23 cellular contexts compared by ENCODE assay signal in genomic region chr7:98232799-98233198, GRCh38. TPM values are rescaled to one million over a fixed set of nuclear protein-coding genes. Genes with fewer than 3 reads are reported as not detected.
DNase-seq lines count a peak whose midpoint lies in the region; ATAC-seq, FAIRE-seq and TF ChIP-seq lines count a peak whose summit lies in the region.
"Had no signal": no experiment of that assay in that cellular context is flagged by ENCODE, and none has a peak within 500 bp of the region (broad histone marks: within the 10 kb centered on the region; RNA-seq: fewer than 3 reads in every experiment).

No MANE protein-coding gene starts in this region.

- WGBS in H9 (ENCODE audit: extremely low coverage, insufficient read length, low lambda C conversion rate), result no CpG with 5 or more reads among the region's 16 CpGs
- WGBS in K562 (ENCODE audit: insufficient coverage, low coverage, missing lambda C conversion rate), result 31% methylated on average over 15 of the region's 16 CpGs
- no CpG with 5 or more reads among the region's 16 CpGs for WGBS in neuronal stem cell (ENCODE audit: extremely low coverage in 2 of 2, insufficient read length in 2 of 2, insufficient replicate concordance in 1 of 2), 2 donors

- H3K4me1 Mint-ChIP-seq in H9, result peaks cover 0 to 3% of the 10 kb centered on the region in 2 experiments; a peak in 1 of 4 replicates
- H3K4me1 Mint-ChIP-seq in T-cell, result no peaks in the 10 kb centered on the region
- no peaks in the 10 kb centered on the region for H3K4me1 Mint-ChIP-seq in natural killer cell
- no peaks in the 10 kb centered on the region for H3K4me1 Mint-ChIP-seq in activated T-helper 1 cell treated with anti-CD3 and anti-CD28 coated beads, Interleukin-12 subunit alpha, Interleukin-12 subunit beta, Interleukin-2, Interleukin-4 antibody, amounts not matched to agents 30 ng/mL and 10 ng/mL and 1 ng/mL, durations not matched to agents 14 hours and 24 hours and 36 hours (ENCODE audit: low read depth)
- H3K4me1 Mint-ChIP-seq: CD8-positive, alpha-beta memory T cell had no signal

- no peak overlapping the region for H4K8ac ChIP-seq in H9 (replicated peaks; ENCODE audit: insufficient read length, low read depth, low read length)
- no peak overlapping the region for H4K8ac ChIP-seq in neuronal stem cell (ENCODE audit: low read depth, low read length)

- in situ Hi-C loops in K562 (cut with MboI), result no loop called here

- H2AK5ac ChIP-seq in H9 (ENCODE audit: insufficient read length, low read length) (no peak overlapping the region), neuronal stem cell (ENCODE audit: low read depth, low read length) (no peak overlapping the region)

- no peak for TF ChIP-seq EP300 in K562 (IDR thresholded peaks at IDR 0.05; ENCODE audit: low read length)

- peak overlapping the region; percentile 41; the same call in 1 of the 2 replicates for H3K9ac ChIP-seq in BLaER1
- no peak overlapping the region for H3K9ac ChIP-seq in H9 (ENCODE audit: extremely low read depth, insufficient read length, low read length)
- H3K9ac ChIP-seq in K562 (ENCODE audit: insufficient read depth in 1 of 2, low read depth in 2 of 2, low read length in 2 of 2), result no peak overlapping the region
- H3K9ac ChIP-seq in neuronal stem cell (ENCODE audit: low read depth, low read length, poor library complexity), result no peak overlapping the region

- no peak overlapping the region for H3K4ac ChIP-seq in H9 (ENCODE audit: low read depth, low read length)
- no peak overlapping the region for H3K4ac ChIP-seq in neuronal stem cell (ENCODE audit: low read length)

- H3K27me3 Mint-ChIP-seq in H9 (ENCODE audit: low read depth), result no peaks in the 10 kb centered on the region
- no peaks in the 10 kb centered on the region for H3K27me3 Mint-ChIP-seq in T-cell
- H3K27me3 Mint-ChIP-seq in natural killer cell (ENCODE audit: low read depth in 2 of 2), result no peaks in the 10 kb centered on the region
- H3K27me3 Mint-ChIP-seq in activated T-helper 1 cell treated with anti-CD3 and anti-CD28 coated beads, Interleukin-12 subunit alpha, Interleukin-12 subunit beta, Interleukin-2, Interleukin-4 antibody, amounts not matched to agents 30 ng/mL and 10 ng/mL and 1 ng/mL, durations not matched to agents 14 hours and 24 hours and 36 hours (ENCODE audit: insufficient read depth), result no peaks in the 10 kb centered on the region
- H3K27me3 Mint-ChIP-seq: CD8-positive, alpha-beta memory T cell had no signal

- no peak overlapping the region for H3K56ac ChIP-seq in H9 (ENCODE audit: insufficient read length, low read depth, low read length)

- no peaks in the 10 kb centered on the region; a peak in 1 of 5 replicates for H3K9me3 Mint-ChIP-seq in H9
- H3K9me3 Mint-ChIP-seq in T-cell, result no peaks in the 10 kb centered on the region
- H3K9me3 Mint-ChIP-seq in natural killer cell, result no peaks in the 10 kb centered on the region
- H3K9me3 Mint-ChIP-seq in activated T-helper 1 cell treated with anti-CD3 and anti-CD28 coated beads, Interleukin-12 subunit alpha, Interleukin-12 subunit beta, Interleukin-2, Interleukin-4 antibody, amounts not matched to agents 30 ng/mL and 10 ng/mL and 1 ng/mL, durations not matched to agents 14 hours and 24 hours and 36 hours, result no peaks in the 10 kb centered on the region
- H3K9me3 Mint-ChIP-seq: CD8-positive, alpha-beta memory T cell had no signal

- H4K20me1 ChIP-seq in BLaER1 (no peaks in the 10 kb centered on the region), H9 (ENCODE audit: control insufficient read depth, insufficient read depth, insufficient read length) (no peaks in the 10 kb centered on the region), K562 (replicated peaks; ENCODE audit: control insufficient read depth, insufficient read depth, low read length) (peaks cover 6% of the 10 kb centered on the region; the same call in 1 of the 2 replicates)

- H4K91ac ChIP-seq in H9 (ENCODE audit: insufficient read length, low read depth, low read length), result no peak overlapping the region
- no peak overlapping the region for H4K91ac ChIP-seq in neuronal stem cell (ENCODE audit: low read depth, low read length, poor library complexity)

- TF ChIP-seq RAD21 in K562 (CRISPR knock-in tag; conservative IDR thresholded peaks at IDR 0.05 in 1 of 2, IDR thresholded peaks at IDR 0.05 in 1 of 2), result no peak

- H3K4me3 Mint-ChIP-seq in H9 (no peak overlapping the region), T-cell (no peak overlapping the region), natural killer cell (no peak overlapping the region)
- no peak overlapping the region for H3K4me3 Mint-ChIP-seq in activated T-helper 1 cell treated with anti-CD3 and anti-CD28 coated beads, Interleukin-12 subunit alpha, Interleukin-12 subunit beta, Interleukin-2, Interleukin-4 antibody, amounts not matched to agents 30 ng/mL and 10 ng/mL and 1 ng/mL, durations not matched to agents 14 hours and 24 hours and 36 hours
- H3K4me3 Mint-ChIP-seq: CD8-positive, alpha-beta memory T cell had no signal

- H3K14ac ChIP-seq in H9 (ENCODE audit: insufficient read depth, low read length) (no peak overlapping the region; the same call in 1 of the 2 replicates), neuronal stem cell (ENCODE audit: low read length) (no peak overlapping the region)

- H3K36me3 Mint-ChIP-seq in H9 (ENCODE audit: insufficient read depth in 1 of 3, low read depth in 3 of 3) (peaks cover 0 to 3% (median 0%) of the 10 kb centered on the region in 3 experiments; a peak in 2 of 7 replicates), T-cell (peaks cover 19% of the 10 kb centered on the region), natural killer cell (no peaks in the 10 kb centered on the region)
- peaks cover 6% of the 10 kb centered on the region for H3K36me3 Mint-ChIP-seq in activated T-helper 1 cell treated with anti-CD3 and anti-CD28 coated beads, Interleukin-12 subunit alpha, Interleukin-12 subunit beta, Interleukin-2, Interleukin-4 antibody, amounts not matched to agents 30 ng/mL and 10 ng/mL and 1 ng/mL, durations not matched to agents 14 hours and 24 hours and 36 hours (ENCODE audit: low read depth)

- H3K23me2 ChIP-seq in H9 (ENCODE audit: insufficient read length, low read depth, low read length, poor library complexity, severe bottlenecking), result peaks cover 2% of the 10 kb centered on the region

- H3K23ac ChIP-seq in H9 (ENCODE audit: insufficient read length, low read depth, low read length), result no peak overlapping the region
- H3K23ac ChIP-seq in neuronal stem cell (ENCODE audit: low read depth, low read length, poor library complexity), result no peak overlapping the region

- peak overlapping the region in 2 of 3 experiments; percentile 15 to 47; a peak in 2 of 7 replicates for H3K27ac Mint-ChIP-seq in H9
- peak overlapping the region in 1 of 2 donors; percentile 6 for H3K27ac Mint-ChIP-seq in T-cell
- H3K27ac Mint-ChIP-seq in natural killer cell, result no peak overlapping the region
- no peak overlapping the region for H3K27ac Mint-ChIP-seq in activated T-helper 1 cell treated with anti-CD3 and anti-CD28 coated beads, Interleukin-12 subunit alpha, Interleukin-12 subunit beta, Interleukin-2, Interleukin-4 antibody, amounts not matched to agents 30 ng/mL and 10 ng/mL and 1 ng/mL, durations not matched to agents 14 hours and 24 hours and 36 hours
- H3K27ac Mint-ChIP-seq: CD8-positive, alpha-beta memory T cell had no signal

- no peaks in the 10 kb centered on the region for H3K9me1 ChIP-seq in K562 (ENCODE audit: control insufficient read depth, insufficient read depth, low read length)

- no peak overlapping the region for H2BK12ac ChIP-seq in H9 (ENCODE audit: insufficient read length, low read depth, low read length)
- H2BK12ac ChIP-seq in neuronal stem cell (ENCODE audit: low read length), result no peak overlapping the region

- DNase-seq in H9 (no peak), K562 (ENCODE audit: extremely low read depth in 1 of 4, low spot score in 3 of 4) (no peak), neuronal stem cell (ENCODE audit: low spot score) (no peak), T-cell (no peak), natural killer cell (no peak)
- no peak for DNase-seq in activated T-helper 1 cell treated with anti-CD3 and anti-CD28 coated beads, Interleukin-12 subunit alpha, Interleukin-12 subunit beta, Interleukin-2, Interleukin-4 antibody, amounts not matched to agents 30 ng/mL and 10 ng/mL and 1 ng/mL, durations not matched to agents 14 hours and 24 hours and 36 hours (ENCODE audit: low spot score)
- DNase-seq: AML-193; CD8-positive, alpha-beta memory T cell; COR-L47; DMS 273 treated with DMSO at 0.1 percent for 48 hours; DMS53; DND-41; EL; HCEC 1CT had no signal

- H2BK20ac ChIP-seq in H9 (ENCODE audit: low read depth, low read length, poor library complexity, severe bottlenecking), result no peak overlapping the region

- no TSS peak for BruUV-seq in K562 (replicated peaks; lab: Mats Ljungman, UMichigan)

- no peaks in the 10 kb centered on the region for H3K9me3 ChIP-seq in BLaER1
- H3K9me3 ChIP-seq in H9 (ENCODE audit: control insufficient read depth, low read depth, low read length), result no peaks in the 10 kb centered on the region
- no peaks in the 10 kb centered on the region for H3K9me3 ChIP-seq in K562 (replicated peaks; ENCODE audit: control insufficient read depth, insufficient read depth, low read depth, low read length)
- no peaks in the 10 kb centered on the region for H3K9me3 ChIP-seq in neuronal stem cell (replicated peaks in 1 of 2; ENCODE audit: control insufficient read depth in 2 of 2, insufficient read depth in 1 of 2, low read depth in 1 of 2, low read length in 2 of 2)
- H3K9me3 ChIP-seq: A549 had no signal

- H3T11ph ChIP-seq in H9 (ENCODE audit: low read length), result no peak overlapping the region

- H3K4me3 ChIP-seq in BLaER1 (no peak overlapping the region), K562 (no peak overlapping the region), neuronal stem cell (ENCODE audit: low read length in 2 of 2) (no peak overlapping the region)
- H3K4me3 ChIP-seq: A549 had no signal

- CTCF ChIA-PET in K562 (lab: Yijun Ruan, JAX; ENCODE audit: low intra/inter-chr PET ratio), result no interaction called here
- CTCF ChIA-PET in T-cell (lab: Charles Lee), result no interaction called here

- H3K79me1 ChIP-seq in H9 (ENCODE audit: insufficient read depth, low read depth, low read length, poor library complexity, severe bottlenecking), result no peaks in the 10 kb centered on the region
- H3K79me1 ChIP-seq in neuronal stem cell (ENCODE audit: low read depth, low read length), result peaks cover 3% of the 10 kb centered on the region

- peak overlapping the region; percentile 64 for H3K27ac ChIP-seq in BLaER1
- no peak overlapping the region for H3K27ac ChIP-seq in H9 (ENCODE audit: insufficient read length, low read depth, low read length)
- H3K27ac ChIP-seq in K562 (ENCODE audit: extremely low read depth, low read depth, low read length), result no peak overlapping the region
- no peak overlapping the region for H3K27ac ChIP-seq in neuronal stem cell (replicated peaks; ENCODE audit: low read length)
- H3K27ac ChIP-seq: 22Rv1, A549 had no signal

- no peak for TF ChIP-seq POLR2A in K562 (conservative IDR thresholded peaks at IDR 0.05)

- H3K79me2 ChIP-seq in H9 (ENCODE audit: insufficient read depth, low read length), result no peaks in the 10 kb centered on the region
- H3K79me2 ChIP-seq in K562 (ENCODE audit: control insufficient read depth, insufficient read depth, low read length), result no peaks in the 10 kb centered on the region

- peaks cover 50% of the 10 kb centered on the region for H3K4me1 ChIP-seq in BLaER1
- no peaks in the 10 kb centered on the region for H3K4me1 ChIP-seq in H9 (ENCODE audit: insufficient read depth, low read length)
- H3K4me1 ChIP-seq in K562 (replicated peaks in 1 of 2; ENCODE audit: control insufficient read depth in 2 of 2, insufficient read depth in 2 of 2, low read length in 2 of 2), result peaks cover 0 to 47% of the 10 kb centered on the region in 2 experiments; a peak in 1 of 5 replicates
- no peaks in the 10 kb centered on the region for H3K4me1 ChIP-seq in neuronal stem cell (ENCODE audit: control insufficient read depth in 2 of 2, insufficient read depth in 1 of 2, low read depth in 1 of 2, low read length in 2 of 2)
- H3K4me1 ChIP-seq: A549 had no signal

- H3K4me2 ChIP-seq in BLaER1 (peak overlapping the region; percentile 66), H9 (ENCODE audit: insufficient read depth, insufficient read length, low read length) (no peak overlapping the region), K562 (ENCODE audit: insufficient read depth, low read length) (no peak overlapping the region), neuronal stem cell (ENCODE audit: insufficient read depth, low read length, poor library complexity, severe bottlenecking) (no peak overlapping the region)
- H3K4me2 ChIP-seq: A549 had no signal

- POLR2A ChIA-PET in K562 (lab: Yijun Ruan, JAX), result interaction anchor here (0.5 to 0.6 kb wide), 2 partner anchors 16 to 243 kb away, joined by 3 read pairs; partner anchors contain the start of gene OCM2
- POLR2A ChIA-PET in T-cell (lab: Charles Lee), result no interaction called here

- intact Hi-C loops in K562 (cut with micrococcal nuclease) (no loop called here), natural killer cell (cut with micrococcal nuclease) (no loop called here)
- intact Hi-C loops in activated T-helper 1 cell treated with anti-CD3 and anti-CD28 coated beads, Interleukin-12 subunit alpha, Interleukin-12 subunit beta, Interleukin-2, Interleukin-4 antibody, amounts not matched to agents 30 ng/mL and 10 ng/mL and 1 ng/mL, durations not matched to agents 14 hours and 24 hours and 36 hours (cut with micrococcal nuclease), result no loop called here

- H2BK120ac ChIP-seq in H9 (ENCODE audit: low read depth, low read length, poor library complexity, severe bottlenecking) (no peak overlapping the region), neuronal stem cell (ENCODE audit: low read depth, low read length) (no peak overlapping the region)

- TF ChIP-seq CTCF in H9 (conservative IDR thresholded peaks at IDR 0.05) (no peak), K562 (IDR thresholded peaks at IDR 0.05 in 2 of 3, conservative IDR thresholded peaks at IDR 0.05 in 1 of 3; ENCODE audit: insufficient read depth in 2 of 3, low read depth in 1 of 3, low read length in 3 of 3) (no peak), natural killer cell (IDR thresholded peaks at IDR 0.05) (no peak)

- H2BK15ac ChIP-seq in H9 (ENCODE audit: low read depth, low read length) (no peak overlapping the region), neuronal stem cell (ENCODE audit: low read length) (no peak overlapping the region)

- H3K36me3 ChIP-seq in BLaER1 (peaks cover 34% of the 10 kb centered on the region; the same call in 1 of the 2 replicates), K562 (ENCODE audit: control insufficient read depth, insufficient read depth, low read length) (no peaks in the 10 kb centered on the region), neuronal stem cell (replicated peaks in 1 of 2; ENCODE audit: control insufficient read depth in 2 of 2, insufficient read depth in 2 of 2, low read length in 2 of 2) (peaks cover 3 to 11% of the 10 kb centered on the region in 2 donors)

- no peak overlapping the region for H4K5ac ChIP-seq in H9 (ENCODE audit: insufficient read length, low read depth, low read length)

- H3K27me3 ChIP-seq in BLaER1 (no peaks in the 10 kb centered on the region), H9 (ENCODE audit: insufficient read depth, low read length) (no peaks in the 10 kb centered on the region), K562 (ENCODE audit: control insufficient read depth in 2 of 2, insufficient read depth in 2 of 2, low read length in 2 of 2) (peaks cover 7 to 53% of the 10 kb centered on the region in 2 experiments), neuronal stem cell (ENCODE audit: control insufficient read depth in 3 of 3, insufficient read depth in 3 of 3, low read depth in 1 of 3, low read length in 3 of 3) (no peaks in the 10 kb centered on the region)

- no peak for FAIRE-seq in K562 (lab: Jason Lieb, UNC)
- FAIRE-seq: A549, GM12891, GM19239, H1 had no signal

- no peak overlapping the region for H2AFZ ChIP-seq in H9 (ENCODE audit: low read length)
- H2AFZ ChIP-seq in K562 (ENCODE audit: low read depth, low read length), result no peak overlapping the region
- H2AFZ ChIP-seq in neuronal stem cell (ENCODE audit: low read length), result no peak overlapping the region

- H2BK5ac ChIP-seq in H9 (ENCODE audit: insufficient read length, low read length), result no peak overlapping the region
- H2BK5ac ChIP-seq in neuronal stem cell (ENCODE audit: low read length), result peak overlapping the region; percentile 13

- no peak overlapping the region for H3K18ac ChIP-seq in H9 (ENCODE audit: insufficient read length, low read depth, low read length)
- H3K18ac ChIP-seq in neuronal stem cell (ENCODE audit: low read length), result no peak overlapping the region

- ATAC-seq in K562, result no peak
- ATAC-seq in HG03097 (IDR thresholded peaks at IDR 0.05; ENCODE audit: low FRiP score, unreplicated experiment), result no peak
- no peak for ATAC-seq in T-cell (replicated peaks in 1 of 4)
- no peak for ATAC-seq in natural killer cell

RNA-seq across cellular contexts. Expression of gene TECPR1, which starts 19.2 kb away (rescaled TPM):
- total RNA-seq in H9 (2021) (13.9 and 15.6 TPM in 2 replicates), K562 (2014; rRNA removed) (7.7 and 8.7 TPM in 2 replicates), K562 (2014; rRNA removed; fragmentation: Illumina TruSeq; extraction: Trizol) (2.1 and 4.1 TPM in 2 replicates), K562 (2015; rRNA removed; fragmentation: Illumina TruSeq; extraction: Trizol) (3.4 and 4.2 TPM in 2 replicates), K562 (2021) (10.5 and 15.0 TPM in 2 replicates), T-cell (100 to 1,000 TPM; 118 to 192 (median 162) TPM), natural killer cell (10 to 100 TPM; 68.8 to 76.7 (median 70.3) TPM)
- 19.4 and 31.8 TPM in 2 replicates for total RNA-seq in K562 (2011; cell fraction: chromatin; rRNA removed; ENCODE audit: low replicate concordance)
- total RNA-seq in K562 (2011; cell fraction: nucleolus; rRNA removed), result 12.4 and 19.8 TPM in 2 replicates
- 15.6 and 16.7 TPM in 2 replicates for total RNA-seq in K562 (2011; cell fraction: nucleoplasm; rRNA removed)
- polyA plus RNA-seq in K562 (2011; rRNA removed) (1.2 and 2.6 TPM in 2 replicates), K562 (2014; fragmentation: Illumina TruSeq; extraction: Trizol) (2.2 and 3.4 TPM in 2 replicates), K562 (2014; fragmentation: Nextera tagmentation; extraction: Ambion mirVana) (under 1 TPM; 0.17 to 0.18 TPM), K562 (2014; rRNA removed) (4.4 and 6.2 TPM in 2 replicates)
- 0.83 and 1.5 TPM in 2 replicates for polyA plus RNA-seq in K562 (2011; cell fraction: cytosol; rRNA removed)
- 4.3 and 6.8 TPM in 2 replicates for polyA plus RNA-seq in K562 (2011; cell fraction: nucleus; rRNA removed)
- polyA plus RNA-seq in K562 (2012), result 4.8 and 11.1 TPM in 2 replicates
- 1.8 and 2.0 TPM in 2 replicates for polyA minus RNA-seq in K562 (2011; rRNA and poly(A)+ RNA removed)
- polyA minus RNA-seq in K562 (2011; cell fraction: cytosol; rRNA and poly(A)+ RNA removed), result 3.1 and 6.8 TPM in 2 replicates
- 3.4 and 4.3 TPM in 2 replicates for polyA minus RNA-seq in K562 (2011; cell fraction: nucleus; rRNA and poly(A)+ RNA removed)
- polyA plus RNA-seq in neuronal stem cell (2013, experiment 1 of 2), result 7.3 TPM
- polyA plus RNA-seq in neuronal stem cell (2013, experiment 2 of 2), result 7.5 TPM
- total RNA-seq in activated T-helper 1 cell treated with anti-CD3 and anti-CD28 coated beads, Interleukin-12 subunit alpha, Interleukin-12 subunit beta, Interleukin-2, Interleukin-4 antibody, amounts not matched to agents 30 ng/mL and 10 ng/mL and 1 ng/mL, durations not matched to agents 14 hours and 24 hours and 36 hours, result 49.1 and 53.6 TPM in 2 replicates

RNA-seq across cellular contexts. Expression of gene BHLHA15, which starts 21.6 kb away (rescaled TPM):
- total RNA-seq in H9 (2021), result 1.4 and 2.1 TPM in 2 replicates
- not detected in 2 replicates for total RNA-seq in K562 (2011; cell fraction: chromatin; rRNA removed; ENCODE audit: low replicate concordance)
- total RNA-seq in K562 (2011; cell fraction: nucleolus; rRNA removed), result 1.2 and 1.5 TPM in 2 replicates
- total RNA-seq in K562 (2011; cell fraction: nucleoplasm; rRNA removed), result not detected in 2 replicates
- total RNA-seq in K562 (2014; rRNA removed), result 1.8 and 3.7 TPM in 2 replicates
- total RNA-seq in K562 (2014; rRNA removed; fragmentation: Illumina TruSeq; extraction: Trizol), result not detected in 2 replicates
- 0.38 TPM in 1 of 2 replicates, not detected in the other for total RNA-seq in K562 (2015; rRNA removed; fragmentation: Illumina TruSeq; extraction: Trizol)
- 2.0 and 2.4 TPM in 2 replicates for total RNA-seq in K562 (2021)
- 0.12 and 0.31 TPM in 2 replicates for polyA plus RNA-seq in K562 (2011; rRNA removed)
- polyA plus RNA-seq in K562 (2011; cell fraction: cytosol; rRNA removed), result 0.28 and 1.7 TPM in 2 replicates
- polyA plus RNA-seq in K562 (2011; cell fraction: nucleus; rRNA removed), result 0.21 and 0.64 TPM in 2 replicates
- 0.87 and 1.5 TPM in 2 replicates for polyA plus RNA-seq in K562 (2012)
- polyA plus RNA-seq in K562 (2014; fragmentation: Illumina TruSeq; extraction: Trizol), result 0.22 TPM in 1 of 2 replicates, not detected in the other
- polyA plus RNA-seq in K562 (2014; fragmentation: Nextera tagmentation; extraction: Ambion mirVana), result not detected
- 1.1 and 2.4 TPM in 2 replicates for polyA plus RNA-seq in K562 (2014; rRNA removed)
- not detected in 2 replicates for polyA minus RNA-seq in K562 (2011; rRNA and poly(A)+ RNA removed)
- polyA minus RNA-seq in K562 (2011; cell fraction: cytosol; rRNA and poly(A)+ RNA removed), result not detected in 2 replicates
- polyA minus RNA-seq in K562 (2011; cell fraction: nucleus; rRNA and poly(A)+ RNA removed), result 0.89 and 1.3 TPM in 2 replicates
- 2.4 TPM for polyA plus RNA-seq in neuronal stem cell (2013, experiment 1 of 2)
- 2.2 TPM for polyA plus RNA-seq in neuronal stem cell (2013, experiment 2 of 2)
- under 1 TPM in 1 of 5 donors, not detected in 4; 0.55 TPM for total RNA-seq in T-cell
- 1 to 10 TPM in 1 of 3 donors, not detected in 2; 3.3 TPM for total RNA-seq in natural killer cell
- 0.57 and 0.73 TPM in 2 replicates for total RNA-seq in activated T-helper 1 cell treated with anti-CD3 and anti-CD28 coated beads, Interleukin-12 subunit alpha, Interleukin-12 subunit beta, Interleukin-2, Interleukin-4 antibody, amounts not matched to agents 30 ng/mL and 10 ng/mL and 1 ng/mL, durations not matched to agents 14 hours and 24 hours and 36 hours
- total RNA-seq: CD8-positive, alpha-beta memory T cell; G401 had no signal
- polyA plus RNA-seq: BJ; CD8-positive, alpha-beta memory T cell had no signal

RNA-seq across cellular contexts. Expression of gene BRI3, which starts 48.7 kb away (rescaled TPM):
- total RNA-seq in H9 (2021) (99.7 and 102 TPM in 2 replicates), K562 (2014; rRNA removed) (9.9 and 10.7 TPM in 2 replicates), K562 (2014; rRNA removed; fragmentation: Illumina TruSeq; extraction: Trizol) (11.9 and 21.6 TPM in 2 replicates), K562 (2015; rRNA removed; fragmentation: Illumina TruSeq; extraction: Trizol) (29.1 and 29.8 TPM in 2 replicates), K562 (2021) (55.1 and 57.4 TPM in 2 replicates), T-cell (10 to 100 TPM; 53.4 to 73.0 (median 61.2) TPM), natural killer cell (10 to 100 TPM; 81.9 to 97.1 (median 90.0) TPM)
- total RNA-seq in K562 (2011; cell fraction: chromatin; rRNA removed; ENCODE audit: low replicate concordance), result 12.6 and 25.0 TPM in 2 replicates
- total RNA-seq in K562 (2011; cell fraction: nucleolus; rRNA removed), result 16.4 and 20.8 TPM in 2 replicates
- 21.3 and 23.7 TPM in 2 replicates for total RNA-seq in K562 (2011; cell fraction: nucleoplasm; rRNA removed)
- polyA plus RNA-seq in K562 (2011; rRNA removed) (18.6 and 21.3 TPM in 2 replicates), K562 (2014; fragmentation: Illumina TruSeq; extraction: Trizol) (16.9 and 26.0 TPM in 2 replicates), K562 (2014; fragmentation: Nextera tagmentation; extraction: Ambion mirVana) (1 to 10 TPM; 4.3 to 5.7 TPM), K562 (2014; rRNA removed) (23.1 and 39.8 TPM in 2 replicates)
- 24.1 and 28.7 TPM in 2 replicates for polyA plus RNA-seq in K562 (2011; cell fraction: cytosol; rRNA removed)
- 16.2 and 18.7 TPM in 2 replicates for polyA plus RNA-seq in K562 (2011; cell fraction: nucleus; rRNA removed)
- polyA plus RNA-seq in K562 (2012), result 46.4 and 129 TPM in 2 replicates
- 8.9 and 9.1 TPM in 2 replicates for polyA minus RNA-seq in K562 (2011; rRNA and poly(A)+ RNA removed)
- polyA minus RNA-seq in K562 (2011; cell fraction: cytosol; rRNA and poly(A)+ RNA removed), result 8.2 and 13.9 TPM in 2 replicates
- polyA minus RNA-seq in K562 (2011; cell fraction: nucleus; rRNA and poly(A)+ RNA removed), result 9.2 and 11.0 TPM in 2 replicates
- 197 TPM for polyA plus RNA-seq in neuronal stem cell (2013, experiment 1 of 2)
- polyA plus RNA-seq in neuronal stem cell (2013, experiment 2 of 2), result 198 TPM
- 67.1 and 68.3 TPM in 2 replicates for total RNA-seq in activated T-helper 1 cell treated with anti-CD3 and anti-CD28 coated beads, Interleukin-12 subunit alpha, Interleukin-12 subunit beta, Interleukin-2, Interleukin-4 antibody, amounts not matched to agents 30 ng/mL and 10 ng/mL and 1 ng/mL, durations not matched to agents 14 hours and 24 hours and 36 hours

Comparison
In these comparisons a context has a peak if more than half of its experiments do, and no peak if none do; other contexts are left out.
1. H3K27ac Mint-ChIP-seq: peak in H9 (2 of 3); none in natural killer cell (0 of 2) and activated T-helper 1 cell treated with anti-CD3 and anti-CD28 coated beads, Interleukin-12 subunit alpha, Interleukin-12 subunit beta, Interleukin-2, Interleukin-4 antibody, amounts not matched to agents 30 ng/mL and 10 ng/mL and 1 ng/mL, durations not matched to agents 14 hours and 24 hours and 36 hours (single experiment).